13 cellular contexts compared by ENCODE assay signal in the genomic region with DNA sequence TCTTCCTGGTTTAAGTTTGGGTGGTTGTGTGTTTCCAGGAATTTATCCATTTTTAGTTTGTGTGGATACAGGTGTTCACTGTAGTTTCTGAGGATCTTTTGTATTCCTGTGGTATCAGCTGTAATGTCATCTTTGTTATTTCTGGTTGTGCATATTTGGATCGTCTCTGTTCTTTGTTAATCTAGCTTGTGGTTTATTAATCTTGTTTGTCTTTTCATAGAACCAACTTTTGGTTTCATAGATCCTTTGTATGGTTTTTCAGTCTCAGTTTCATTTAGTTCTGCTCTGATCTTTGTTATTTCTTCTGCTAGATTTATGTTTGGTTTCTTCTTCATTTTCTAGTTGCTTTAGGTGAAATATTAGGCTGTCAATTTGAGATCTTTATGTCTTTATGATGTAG.
DNase-seq lines count a peak whose midpoint lies in the region; ATAC-seq and TF ChIP-seq lines count a peak whose summit lies in the region.
"Had no signal": no experiment of that assay in that cellular context is flagged by ENCODE, and none has a peak within 500 bp of the region (broad histone marks: within the 10 kb centered on the region; RNA-seq: fewer than 3 reads in every experiment).

No MANE protein-coding gene starts in this region.

- POLR2A ChIA-PET in activated CD8-positive, alpha-beta T cell treated with anti-CD3 and anti-CD28 coated beads for 36 hours (lab: Charles Lee) = no interaction called here

- no peaks in the 10 kb centered on the region for H3K9me3 ChIP-seq in body of pancreas
- H3K9me3 ChIP-seq: upper lobe of right lung had no signal

- H3K9me3 Mint-ChIP-seq in natural killer cell = peaks cover 9 to 13% of the 10 kb centered on the region in 2 donors
- no peaks in the 10 kb centered on the region for H3K9me3 Mint-ChIP-seq in activated CD8-positive, alpha-beta T cell treated with anti-CD3 and anti-CD28 coated beads for 36 hours

- H3K27ac Mint-ChIP-seq in natural killer cell = no peak overlapping the region
- no peak overlapping the region for H3K27ac Mint-ChIP-seq in activated CD8-positive, alpha-beta T cell treated with anti-CD3 and anti-CD28 coated beads for 36 hours
- H3K27ac Mint-ChIP-seq: naive thymus-derived CD4-positive, alpha-beta T cell had no signal

- H3K36me3 Mint-ChIP-seq in natural killer cell = peaks cover 7% of the 10 kb centered on the region
- no peaks in the 10 kb centered on the region for H3K36me3 Mint-ChIP-seq in activated CD8-positive, alpha-beta T cell treated with anti-CD3 and anti-CD28 coated beads for 36 hours (ENCODE audit: low read depth)
- H3K36me3 Mint-ChIP-seq: naive thymus-derived CD4-positive, alpha-beta T cell had no signal

- DNase-seq in natural killer cell (no peak), body of pancreas (no peak), AG20443 (ENCODE audit: low spot score) (no peak)
- no peak for DNase-seq in activated CD8-positive, alpha-beta T cell treated with anti-CD3 and anti-CD28 coated beads for 36 hours
- DNase-seq: amniotic stem cell; naive thymus-derived CD4-positive, alpha-beta T cell; NCI-H524; Right ventricle myocardium superior; upper lobe of right lung had no signal

- no peak overlapping the region for H3K4me3 Mint-ChIP-seq in natural killer cell
- H3K4me3 Mint-ChIP-seq in activated CD8-positive, alpha-beta T cell treated with anti-CD3 and anti-CD28 coated beads for 36 hours = no peak overlapping the region
- H3K4me3 Mint-ChIP-seq: naive thymus-derived CD4-positive, alpha-beta T cell had no signal

- no peaks in the 10 kb centered on the region for H3K4me1 ChIP-seq in body of pancreas
- H3K4me1 ChIP-seq: upper lobe of right lung had no signal

- H3K27ac ChIP-seq in body of pancreas = no peak overlapping the region
- H3K27ac ChIP-seq: upper lobe of right lung had no signal

- no peaks in the 10 kb centered on the region for H3K27me3 ChIP-seq in body of pancreas
- H3K27me3 ChIP-seq: upper lobe of right lung had no signal

- TF ChIP-seq POLR2A in body of pancreas (IDR thresholded peaks at IDR 0.05) = no peak

- no peaks in the 10 kb centered on the region for H3K27me3 Mint-ChIP-seq in natural killer cell (ENCODE audit: low read depth in 2 of 2)
- H3K27me3 Mint-ChIP-seq in activated CD8-positive, alpha-beta T cell treated with anti-CD3 and anti-CD28 coated beads for 36 hours = no peaks in the 10 kb centered on the region
- H3K27me3 Mint-ChIP-seq: naive thymus-derived CD4-positive, alpha-beta T cell had no signal

- H3K4me1 Mint-ChIP-seq in natural killer cell = no peaks in the 10 kb centered on the region
- H3K4me1 Mint-ChIP-seq in activated CD8-positive, alpha-beta T cell treated with anti-CD3 and anti-CD28 coated beads for 36 hours (ENCODE audit: low read depth) = no peaks in the 10 kb centered on the region

- no peaks in the 10 kb centered on the region for H3K36me3 ChIP-seq in body of pancreas (replicated peaks in 1 of 2; ENCODE audit: insufficient read depth in 1 of 2, low read depth in 2 of 2)
- H3K36me3 ChIP-seq: upper lobe of right lung had no signal

- no peak overlapping the region for H3K4me3 ChIP-seq in body of pancreas
- H3K4me3 ChIP-seq: upper lobe of right lung had no signal

- peak; percentile 93 for ATAC-seq in GM18502 (IDR thresholded peaks at IDR 0.05; ENCODE audit: poor library complexity, unreplicated experiment)
- peak; percentile 93 for ATAC-seq in GM19467 (IDR thresholded peaks at IDR 0.05; ENCODE audit: unreplicated experiment)
- peak; percentile 93 for ATAC-seq in HG02798 (IDR thresholded peaks at IDR 0.05; ENCODE audit: poor library complexity, unreplicated experiment)
- peak; percentile 85 for ATAC-seq in HG03378 (IDR thresholded peaks at IDR 0.05; ENCODE audit: unreplicated experiment)
- no peak for ATAC-seq in natural killer cell
- no peak for ATAC-seq in body of pancreas
- no peak for ATAC-seq in activated CD8-positive, alpha-beta T cell treated with anti-CD3 and anti-CD28 coated beads for 36 hours
- ATAC-seq: naive thymus-derived CD4-positive, alpha-beta T cell; upper lobe of right lung had no signal

- intact Hi-C loops in natural killer cell (cut with micrococcal nuclease) = no loop called here
- intact Hi-C loops in body of pancreas (cut with DNase I) = no loop called here
- intact Hi-C loops in activated CD8-positive, alpha-beta T cell treated with anti-CD3 and anti-CD28 coated beads for 36 hours (cut with micrococcal nuclease) = no loop called here

- 30 to 38% methylated on average over 1 of the region's 1 CpG for WGBS in body of pancreas, 2 donors

- TF ChIP-seq CTCF in natural killer cell (IDR thresholded peaks at IDR 0.05) (no peak), body of pancreas (IDR thresholded peaks at IDR 0.05) (no peak)
- no peak for TF ChIP-seq CTCF in activated CD8-positive, alpha-beta T cell treated with anti-CD3 and anti-CD28 coated beads for 36 hours (IDR thresholded peaks at IDR 0.05)

- CTCF ChIA-PET in activated CD8-positive, alpha-beta T cell treated with anti-CD3 and anti-CD28 coated beads for 36 hours (lab: Charles Lee) = no interaction called here

Comparison
In these comparisons a context has a peak if more than half of its experiments do, and no peak if none do; other contexts are left out.
1. ATAC-seq: peak in GM18502 (single experiment), GM19467 (single experiment), HG02798 (single experiment) and HG03378 (single experiment); none in natural killer cell (0 of 3), body of pancreas (single experiment) and activated CD8-positive, alpha-beta T cell treated with anti-CD3 and anti-CD28 coated beads for 36 hours (single experiment).